In genomic region chr12:6772331-6772695, GRCh38 we compare ENCODE assay signal across 9 cellular contexts. TPM values are rescaled to one million over a fixed set of nuclear protein-coding genes. Genes with fewer than 3 reads are reported as not detected.
DNase-seq lines count a peak whose midpoint lies in the region; ATAC-seq lines count a peak whose summit lies in the region.
"Had no signal": no experiment of that assay in that cellular context is flagged by ENCODE, and none has a peak within 500 bp of the region (broad histone marks: within the 10 kb centered on the region; RNA-seq: fewer than 3 reads in every experiment).

LAG3 (plus strand) TSS chr12:6772520; CDS start chr12:6772853, 333 bp downstream.

- H3K36me3 Mint-ChIP-seq in CD8-positive, alpha-beta memory T cell = peaks cover 0 to 17% (median 2%) of the 10 kb centered on the region in 3 donors

- peak within 1 kb of the TSS; percentile 85 to 99 (median 91) for H3K4me3 Mint-ChIP-seq in CD8-positive, alpha-beta memory T cell

- ATAC-seq in GM21723 (IDR thresholded peaks at IDR 0.05; ENCODE audit: unreplicated experiment) (no peak), GM18870 (IDR thresholded peaks at IDR 0.05; ENCODE audit: unreplicated experiment) (no peak), GM21526 (IDR thresholded peaks at IDR 0.05; ENCODE audit: low FRiP score, unreplicated experiment) (no peak)

- peaks cover 13% of the 10 kb centered on the region in 2 donors for H3K27me3 Mint-ChIP-seq in CD8-positive, alpha-beta memory T cell

- peak within 1 kb of the TSS; percentile 75 for H3K27ac ChIP-seq in CD8-positive, alpha-beta memory T cell (ENCODE audit: low read depth, low read length)
- peak within 1 kb of the TSS; percentile 11 to 39 for H3K27ac ChIP-seq in esophagus (ENCODE audit: low read depth in 2 of 2, low read length in 1 of 2)

- no peaks in the 10 kb centered on the region for H3K9me3 Mint-ChIP-seq in CD8-positive, alpha-beta memory T cell

- peak within 1 kb of the TSS; percentile 40 for H3K4me3 ChIP-seq in CD8-positive, alpha-beta memory T cell (ENCODE audit: low read length)
- H3K4me3 ChIP-seq in esophagus (ENCODE audit: low read depth in 1 of 2, low read length in 2 of 2) = peak within 1 kb of the TSS; percentile 22 to 23

- peaks cover 49% of the 10 kb centered on the region for H3K4me1 ChIP-seq in CD8-positive, alpha-beta memory T cell (ENCODE audit: insufficient read depth, low read length)
- H3K4me1 ChIP-seq in esophagus (ENCODE audit: control insufficient read depth in 2 of 2, insufficient read depth in 2 of 2, low read length in 1 of 2) = peaks cover 0 to 15% of the 10 kb centered on the region in 2 donors

- peaks cover 60 to 81% (median 65%) of the 10 kb centered on the region in 3 donors for H3K4me1 Mint-ChIP-seq in CD8-positive, alpha-beta memory T cell

- no peaks in the 10 kb centered on the region for H3K27me3 ChIP-seq in CD8-positive, alpha-beta memory T cell (ENCODE audit: insufficient read depth, low read length, poor library complexity, severe bottlenecking)
- no peaks in the 10 kb centered on the region for H3K27me3 ChIP-seq in esophagus (ENCODE audit: control insufficient read depth in 1 of 2, insufficient read depth in 2 of 2, low read length in 2 of 2)

- CTCF ChIA-PET in CD8-positive, alpha-beta memory T cell (lab: Charles Lee) = interaction anchor here (1.4 to 11.0 kb wide), 2 partner anchors 18 to 54 kb away, joined by 5 to 162 read pairs; partner anchors contain the start of gene MLF2

- H3K9me3 ChIP-seq in CD8-positive, alpha-beta memory T cell (ENCODE audit: low read length) = no peaks in the 10 kb centered on the region
- H3K9me3 ChIP-seq in esophagus (ENCODE audit: control insufficient read depth in 2 of 2, insufficient read depth in 1 of 2, low read depth in 1 of 2, low read length in 1 of 2) = no peaks in the 10 kb centered on the region

- peak within 1 kb of the TSS; percentile 69 to 94 (median 90) for H3K27ac Mint-ChIP-seq in CD8-positive, alpha-beta memory T cell

- 48 to 77% methylated on average over 9 to 15 of the region's 15 CpGs for WGBS in esophagus, 2 donors

- H3K36me3 ChIP-seq in CD8-positive, alpha-beta memory T cell (ENCODE audit: insufficient read depth, low read length) = no peaks in the 10 kb centered on the region
- peaks cover 0 to 12% of the 10 kb centered on the region in 2 donors for H3K36me3 ChIP-seq in esophagus (ENCODE audit: control insufficient read depth in 2 of 2, insufficient read depth in 2 of 2, low read length in 1 of 2)

- peak in 3 of 5 donors; percentile 39 to 71 (median 52) for DNase-seq in CD8-positive, alpha-beta memory T cell
- peak; percentile 60 to 71 for DNase-seq in activated CD4-positive, alpha-beta T cell treated with anti-CD3 and anti-CD28 coated beads for 4 hours
- DNase-seq in stimulated activated CD4-positive, alpha-beta T cell treated with anti-CD3 and anti-CD28 coated beads, Interleukin-15, amount 100 ng/mL, for 48 hours (ENCODE audit: low read depth in 2 of 2) = peak; percentile 48 to 63
- DNase-seq in hippocampal formation (lab: John Stamatoyannopoulos, UW) = no peak

- POLR2A ChIA-PET in CD8-positive, alpha-beta memory T cell (lab: Charles Lee) = interaction anchor here (1.2 kb wide), 1 partner anchor 18 kb away, joined by 4 read pairs; no protein-coding TSS in a partner anchor

RNA-seq across cellular contexts. Expression of gene LAG3, which starts in this region (rescaled TPM):
- 100 to 1,000 TPM; 236 to 245 TPM for total RNA-seq in CD8-positive, alpha-beta memory T cell
- polyA plus RNA-seq in CD8-positive, alpha-beta memory T cell = 37.3 TPM
- polyA plus RNA-seq in esophagus = 1 to 10 TPM in 1 of 2 donors, under 1 TPM in 1; 0.88 to 1.1 TPM
- total RNA-seq: myocyte had no signal

Comparison
In these comparisons a context has a peak if more than half of its experiments do, and no peak if none do; other contexts are left out.
1. RNA of gene LAG3 (polyA plus RNA-seq): 37.3 TPM in CD8-positive, alpha-beta memory T cell (single experiment); 0.88 to 1.1 TPM in esophagus; every median in the first group is over 10 times any median in the second.
2. DNase-seq: peak in CD8-positive, alpha-beta memory T cell (3 of 5), activated CD4-positive, alpha-beta T cell treated with anti-CD3 and anti-CD28 coated beads for 4 hours (2 of 2) and stimulated activated CD4-positive, alpha-beta T cell treated with anti-CD3 and anti-CD28 coated beads, Interleukin-15, amount 100 ng/mL, for 48 hours (2 of 2); none in hippocampal formation (0 of 2).